Comparison of ENCODE assay signal across 24 cellular contexts in the genomic region with DNA sequence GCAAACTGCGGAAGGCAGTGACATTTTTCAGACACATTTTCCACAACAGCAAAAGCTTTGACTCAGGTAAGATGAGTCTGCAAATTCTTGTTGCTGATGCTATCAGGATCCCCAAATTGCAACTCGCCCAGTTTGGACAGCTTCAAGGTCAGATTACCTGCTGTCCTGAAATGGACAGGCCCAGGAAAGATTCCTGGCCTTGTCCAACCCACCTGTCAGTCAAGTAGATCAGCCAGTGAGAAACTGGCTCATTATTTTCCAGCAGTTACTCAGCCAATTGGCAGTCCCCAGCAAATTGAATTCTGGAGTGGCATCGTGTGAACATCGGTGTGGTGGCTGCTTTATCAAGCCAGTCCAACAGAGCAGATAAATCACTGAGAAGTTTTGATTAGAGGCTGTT.
"Had no signal": no experiment of that assay in that cellular context is flagged by ENCODE, and none has a peak within 500 bp of the region (broad histone marks: within the 10 kb centered on the region; RNA-seq: fewer than 3 reads in every experiment).

No MANE protein-coding gene starts in this region.

- ATAC-seq: activated CD8-positive, alpha-beta T cell treated with anti-CD3 and anti-CD28 coated beads, Interleukin-2, amount 10 ng/mL, durations not matched to agents 7 days and 5 days; Panc1 had no signal

- DNase-seq: activated CD4-positive, alpha-beta T cell treated with anti-CD3 and anti-CD28 coated beads, Interleukin-2, amount 10 ng/mL, durations not matched to agents 24 days and 14 days; activated CD4-positive, alpha-beta T cell treated with anti-CD3 and anti-CD28 coated beads, Interleukin-2, amount 50 U/mL, for 4 hours; activated CD4-positive, CD25-positive, alpha-beta regulatory T cell; activated CD8-positive, alpha-beta T cell treated with anti-CD3 and anti-CD28 coated beads, Interleukin-2, amount 10 ng/mL, durations not matched to agents 7 days and 5 days; activated gamma-delta T cell; activated naive CD4-positive, alpha-beta T cell treated with Interleukin-2 at 50 U/mL for 16 hours; activated naive CD8-positive, alpha-beta T cell treated with anti-CD3 and anti-CD28 coated beads, Interleukin-2, amount 10 ng/mL, durations not matched to agents 7 days and 5 days; activated T-cell treated with anti-CD3 and anti-CD28 coated beads, Interleukin-2, amount 50 U/mL, for 24 hours; amygdala; Kasumi-1; MG63; NCI-H1048; NCI-H1105 treated with DMSO at 0.1 percent for 48 hours; NCI-H1436; NCI-H1694; NCI-H1930; NCI-H2081 treated with DMSO at 0.1 percent for 48 hours; NCI-H226; NCI-H524 treated with DMSO at 0.1 percent for 48 hours; SHP77; SJCRH30; T1000; WERI-Rb-1 had no signal
